ENCODE assay signal across 10 cellular contexts in genomic region chr6:148524509-148524908, GRCh38.
DNase-seq lines count a peak whose midpoint lies in the region; ATAC-seq and TF ChIP-seq lines count a peak whose summit lies in the region.
"Had no signal": no experiment of that assay in that cellular context is flagged by ENCODE, and none has a peak within 500 bp of the region (broad histone marks: within the 10 kb centered on the region; RNA-seq: fewer than 3 reads in every experiment).

No MANE protein-coding gene starts in this region.

- peaks cover 72% of the 10 kb centered on the region for H3K4me1 ChIP-seq in osteoblast (ENCODE audit: insufficient read depth, low read length)

- ATAC-seq in GM19452 (IDR thresholded peaks at IDR 0.05; ENCODE audit: unreplicated experiment): no peak
- ATAC-seq in HG02798 (IDR thresholded peaks at IDR 0.05; ENCODE audit: poor library complexity, unreplicated experiment): no peak

- H2AFZ ChIP-seq in osteoblast (ENCODE audit: low read length): no peak overlapping the region

- H3K27me3 ChIP-seq in AG04450 (ENCODE audit: control insufficient read depth, insufficient read depth, low read length) (no peaks in the 10 kb centered on the region), osteoblast (ENCODE audit: insufficient read depth, low read length) (no peaks in the 10 kb centered on the region)

- H3K4me3 ChIP-seq in AG04450 (ENCODE audit: low read depth, low read length) (peak overlapping the region; percentile 47), osteoblast (ENCODE audit: insufficient read depth, low read length) (peak overlapping the region; percentile 64)

- peaks cover 15% of the 10 kb centered on the region for H3K79me2 ChIP-seq in osteoblast (ENCODE audit: insufficient read depth, low read length)

- DNase-seq in AG04450 (ENCODE audit: low read depth, low spot score) (peak; percentile 84), M059J (ENCODE audit: low read depth) (peak; percentile 93), dermis blood vessel endothelial cell (peak; percentile 68), osteoblast (ENCODE audit: insufficient read length, low spot score, missing footprints) (no peak), occipital lobe (lab: John Stamatoyannopoulos, UW) (no peak)
- DNase-seq in stimulated activated CD4-positive, alpha-beta T cell treated with anti-CD3 and anti-CD28 coated beads, Interleukin-15, amount 100 ng/mL, for 24 hours: no peak
- DNase-seq: effector CD8-positive, alpha-beta T cell; NK-92 treated with Interleukin-12 subunit alpha and Interleukin-12 subunit beta, amount 100 ng/mL, for 24 hours had no signal

- CTCF ChIA-PET in AG04450 (lab: Charles Lee): interaction anchor here (0.6 to 2.4 kb wide), 3 partner anchors 35 to 347 kb away, joined by 3 to 6 read pairs (median 5); no protein-coding TSS in a partner anchor

- H3K4me2 ChIP-seq in osteoblast (ENCODE audit: insufficient read depth, low read length): peak overlapping the region; percentile 92

- POLR2A ChIA-PET in AG04450 (lab: Yijun Ruan, JAX): interaction anchor here (0.6 to 3.0 kb wide), 5 partner anchors 11 to 1020 kb away, joined by 3 to 24 read pairs (median 6); no protein-coding TSS in a partner anchor

- H3K27ac ChIP-seq in AG04450 (ENCODE audit: low read depth, low read length): peak overlapping the region; percentile 98
- H3K27ac ChIP-seq in osteoblast (ENCODE audit: low read depth, low read length): peak overlapping the region; percentile 100

- TF ChIP-seq CTCF in AG04450 (IDR thresholded peaks at IDR 0.05; ENCODE audit: low read depth, low read length): no peak
- no peak for TF ChIP-seq CTCF in osteoblast (IDR thresholded peaks at IDR 0.05; ENCODE audit: extremely low read depth, low read depth, low read length)

- peaks cover 43% of the 10 kb centered on the region for H3K36me3 ChIP-seq in osteoblast (ENCODE audit: insufficient read depth, low read length)

- H3K9me3 ChIP-seq in AG04450 (ENCODE audit: control insufficient read depth, insufficient read depth, low read length) (peaks cover 4% of the 10 kb centered on the region; the same call in 1 of the 2 replicates), osteoblast (ENCODE audit: low read depth, low read length) (no peaks in the 10 kb centered on the region)

- H4K20me1 ChIP-seq in osteoblast (ENCODE audit: insufficient read depth, low read length): no peaks in the 10 kb centered on the region

Comparison
In these comparisons a context has a peak if more than half of its experiments do, and no peak if none do; other contexts are left out.
1. DNase-seq: peak in AG04450 (single experiment), M059J (single experiment) and dermis blood vessel endothelial cell (single experiment); none in osteoblast (single experiment), stimulated activated CD4-positive, alpha-beta T cell treated with anti-CD3 and anti-CD28 coated beads, Interleukin-15, amount 100 ng/mL, for 24 hours (single experiment) and occipital lobe (single experiment).